Comparison of ENCODE assay signal across 27 cellular contexts in the genomic region with DNA sequence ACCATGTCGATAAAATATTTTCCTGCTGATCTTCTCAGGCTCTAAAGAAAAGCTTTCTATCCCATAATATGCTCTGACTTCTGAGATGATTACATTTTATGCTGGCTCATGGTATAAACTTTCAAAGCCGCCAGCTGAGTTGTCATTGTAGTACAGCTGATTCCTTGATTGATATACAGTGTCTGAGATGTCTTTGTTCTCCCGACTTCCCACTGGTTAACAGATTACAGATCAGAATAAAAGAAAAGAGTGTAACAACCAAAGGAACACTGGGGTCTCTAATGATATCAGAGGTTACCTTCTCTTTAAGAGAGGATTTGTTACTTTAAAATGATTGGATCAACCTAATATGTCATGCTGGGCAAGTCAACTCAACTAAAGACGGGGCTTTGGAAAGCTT.
"Had no signal": no experiment of that assay in that cellular context is flagged by ENCODE, and none has a peak within 500 bp of the region (broad histone marks: within the 10 kb centered on the region; RNA-seq: fewer than 3 reads in every experiment).

No MANE protein-coding gene starts in this region.

- ATAC-seq: activated CD4-positive, alpha-beta T cell treated with anti-CD3 and anti-CD28 coated beads for 36 hours; activated CD4-positive, CD25-positive, alpha-beta regulatory T cell treated with anti-CD3 and anti-CD28 coated beads, Interleukin-2, amount 50 U/mL, for 24 hours; activated T-cell treated with anti-CD3 and anti-CD28 coated beads, Interleukin-2, amount 50 U/mL, for 4 hours; K562; Panc1; WTC11 had no signal

- H3K9me2 ChIP-seq: SK-N-SH had no signal

- H3K4me3 ChIP-seq: ascending aorta, cardiac muscle cell, K562, SJSA1 had no signal

- H3K9me3 ChIP-seq: ascending aorta, SJSA1, SK-N-SH had no signal

- H3K36me3 ChIP-seq: ascending aorta, cardiac muscle cell, SJSA1 had no signal

- H3K27me3 ChIP-seq: ascending aorta, cardiac muscle cell, SJSA1 had no signal

- H3K9ac ChIP-seq: SK-N-SH had no signal

- DNase-seq: activated CD4-positive, alpha-beta T cell treated with anti-CD3 and anti-CD28 coated beads for 36 hours; activated CD4-positive, alpha-beta T cell treated with anti-CD3 and anti-CD28 coated beads, Interleukin-2, amount 10 ng/mL, durations not matched to agents 7 days and 5 days; activated CD4-positive, alpha-beta T cell treated with anti-CD3 and anti-CD28 coated beads, Interleukin-2, amount 50 U/mL, for 48 hours; activated CD8-positive, alpha-beta memory T cell treated with anti-CD3 and anti-CD28 coated beads, Interleukin-2, amount 50 U/mL, for 4 hours; activated naive CD4-positive, alpha-beta T cell treated with anti-CD3 and anti-CD28 coated beads, Interleukin-2, amount 50 U/mL, for 16 hours; activated naive CD8-positive, alpha-beta T cell treated with anti-CD3 and anti-CD28 coated beads for 36 hours; activated T-cell treated with anti-CD3 and anti-CD28 coated beads for 4 hours; activated T-cell treated with anti-CD3 and anti-CD28 coated beads, Interleukin-2, amount 50 U/mL, for 4 hours; amygdala; IMR-90; NCI-H1092 treated with DMSO at 0.1 percent for 48 hours; NCI-H146; NCI-H187 treated with DMSO at 0.1 percent for 48 hours; NCI-H2081; NCI-H2171 treated with DMSO at 0.1 percent for 48 hours; NCI-H345; NCI-H524 treated with DMSO at 0.1 percent for 48 hours; NCI-H748 treated with DMSO at 0.1 percent for 48 hours; SHP77 treated with DMSO at 0.1 percent for 48 hours; SK-N-SH had no signal

- H3K4me2 ChIP-seq: SK-N-SH had no signal

- H3K4me1 ChIP-seq: SJSA1 had no signal

- H3K27ac ChIP-seq: ascending aorta, cardiac muscle cell, SJSA1 had no signal
